In genomic region chr3:106936337-106936736, GRCh38 we compare ENCODE assay signal across 22 cellular contexts.
"Had no signal": no experiment of that assay in that cellular context is flagged by ENCODE, and none has a peak within 500 bp of the region (broad histone marks: within the 10 kb centered on the region; RNA-seq: fewer than 3 reads in every experiment).

No MANE protein-coding gene starts in this region.

- H3K9ac ChIP-seq: parathyroid adenoma had no signal

- H3K4me1 ChIP-seq: parathyroid adenoma, right atrium auricular region, spleen, testis, tibial artery, upper lobe of left lung had no signal

- H3K36me3 ChIP-seq: neutrophil, right atrium auricular region, spleen, tibial artery, upper lobe of left lung had no signal

- H3K4me3 ChIP-seq: dorsolateral prefrontal cortex, hepatocyte, lung, right atrium auricular region, skin epidermis, spleen, testis, tibial artery, upper lobe of left lung had no signal

- H3K27ac Mint-ChIP-seq: memory B cell; natural killer cell; progenitor cell of endocrine pancreas; stimulated activated memory B cell treated with anti-CD40 and anti-IgM and Interleukin-4, amounts not matched to agents 10 μg/mL and 1 μg/mL and 100 μg/mL, for 72 hours had no signal

- H3K4me1 Mint-ChIP-seq: memory B cell; natural killer cell; stimulated activated memory B cell treated with anti-CD40 and anti-IgM and Interleukin-4, amounts not matched to agents 10 μg/mL and 1 μg/mL and 100 μg/mL, for 72 hours had no signal

- H3K4me2 ChIP-seq: hepatocyte had no signal

- DNase-seq: dorsolateral prefrontal cortex; effector CD4-positive, alpha-beta T cell; head of caudate nucleus; kidney; natural killer cell; spleen; stimulated activated CD4-positive, alpha-beta T cell treated with anti-CD3 and anti-CD28 coated beads, Interleukin-4, amount 100 ng/mL, for 4 hours; stimulated activated naive CD8-positive, alpha-beta T cell treated with anti-CD3 and anti-CD28 coated beads, Interleukin-15, Interleukin-2, amounts not matched to agents 100 U/mL and 50 U/mL, for 24 hours; substantia nigra; testis; tibial artery; upper lobe of left lung had no signal

- H3K79me2 ChIP-seq: hepatocyte, parathyroid adenoma had no signal

- H3K27ac ChIP-seq: dorsolateral prefrontal cortex, hepatocyte, neutrophil, parathyroid adenoma, right atrium auricular region, skin epidermis, spleen, testis, tibial artery, upper lobe of left lung had no signal

- H2AFZ ChIP-seq: hepatocyte, parathyroid adenoma had no signal

- H3K4me3 Mint-ChIP-seq: memory B cell; natural killer cell; stimulated activated memory B cell treated with anti-CD40 and anti-IgM and Interleukin-4, amounts not matched to agents 10 μg/mL and 1 μg/mL and 100 μg/mL, for 72 hours had no signal

- ATAC-seq: left lobe of liver; natural killer cell; stimulated activated memory B cell treated with anti-CD40 and anti-IgM and Interleukin-4, amounts not matched to agents 10 μg/mL and 1 μg/mL and 100 μg/mL, for 72 hours; stimulated activated naive CD8-positive, alpha-beta T cell treated with anti-CD3 and anti-CD28 coated beads, Interleukin-15, Interleukin-2, amounts not matched to agents 100 U/mL and 50 U/mL, for 24 hours had no signal

- H3K27me3 ChIP-seq: dorsolateral prefrontal cortex, hepatocyte, neutrophil, right atrium auricular region, spleen, testis, tibial artery, upper lobe of left lung had no signal

- H3K27me3 Mint-ChIP-seq: memory B cell; progenitor cell of endocrine pancreas; stimulated activated memory B cell treated with anti-CD40 and anti-IgM and Interleukin-4, amounts not matched to agents 10 μg/mL and 1 μg/mL and 100 μg/mL, for 72 hours had no signal

- H3K9me3 ChIP-seq: neutrophil, right atrium auricular region, testis, upper lobe of left lung had no signal

- H3K9me3 Mint-ChIP-seq: memory B cell; stimulated activated memory B cell treated with anti-CD40 and anti-IgM and Interleukin-4, amounts not matched to agents 10 μg/mL and 1 μg/mL and 100 μg/mL, for 72 hours had no signal

- H3K36me3 Mint-ChIP-seq: memory B cell; natural killer cell; stimulated activated memory B cell treated with anti-CD40 and anti-IgM and Interleukin-4, amounts not matched to agents 10 μg/mL and 1 μg/mL and 100 μg/mL, for 72 hours had no signal
